In genomic region chr18:27797484-27797883, GRCh38 we compare ENCODE assay signal across 15 cellular contexts.
A peak's percentile ranks its signal among the peaks of the same experiment; 100 is the strongest.
DNase-seq lines count a peak whose midpoint lies in the region; ATAC-seq and TF ChIP-seq lines count a peak whose summit lies in the region.
"Had no signal": no experiment of that assay in that cellular context is flagged by ENCODE, and none has a peak within 500 bp of the region (broad histone marks: within the 10 kb centered on the region; RNA-seq: fewer than 3 reads in every experiment).

No MANE protein-coding gene starts in this region.

- CTCF ChIA-PET in WTC11 (lab: Charles Lee) = no interaction called here

- H3K36me3 ChIP-seq in ACC112 (ENCODE audit: insufficient read depth, low read length) (no peaks in the 10 kb centered on the region), aorta (ENCODE audit: control insufficient read depth in 1 of 2, insufficient read depth in 2 of 2, low read length in 1 of 2) (no peaks in the 10 kb centered on the region)
- H3K36me3 ChIP-seq: BLaER1 treated with 17β-estradiol and CSF1 and Interleukin-3, amounts not matched to agents 10 nM and 100 nM had no signal

- H3K27me3 ChIP-seq in ACC112 (ENCODE audit: insufficient read depth, low read length) (no peaks in the 10 kb centered on the region), aorta (ENCODE audit: control insufficient read depth in 1 of 2, insufficient read depth in 2 of 2, low read length in 1 of 2) (no peaks in the 10 kb centered on the region)
- H3K27me3 ChIP-seq: BLaER1 treated with 17β-estradiol and CSF1 and Interleukin-3, amounts not matched to agents 10 nM and 100 nM had no signal

- H2AFZ ChIP-seq in ACC112 (ENCODE audit: low read length, unreplicated experiment) = peak overlapping the region; percentile 59

- H3K27ac Mint-ChIP-seq in WTC11 (peak overlapping the region; percentile 46; the same call in 1 of the 2 replicates), T-helper 17 cell (no peak overlapping the region)
- no peak overlapping the region for H3K27ac Mint-ChIP-seq in stimulated activated naive CD8-positive, alpha-beta T cell treated with anti-CD3 and anti-CD28 coated beads, Interleukin-15, amount 100 ng/mL, for 72 hours

- no peaks in the 10 kb centered on the region; the same call in 1 of the 2 replicates for H3K27me3 Mint-ChIP-seq in WTC11 (ENCODE audit: low read depth)
- H3K27me3 Mint-ChIP-seq in T-helper 17 cell = no peaks in the 10 kb centered on the region
- no peaks in the 10 kb centered on the region for H3K27me3 Mint-ChIP-seq in stimulated activated naive CD8-positive, alpha-beta T cell treated with anti-CD3 and anti-CD28 coated beads, Interleukin-15, amount 100 ng/mL, for 72 hours

- no peak overlapping the region for H3K4me3 ChIP-seq in ACC112 (ENCODE audit: low read depth, low read length)
- H3K4me3 ChIP-seq in aorta (ENCODE audit: low read length in 2 of 2) = no peak overlapping the region
- H3K4me3 ChIP-seq: BLaER1 treated with 17β-estradiol and CSF1 and Interleukin-3, amounts not matched to agents 10 nM and 100 nM had no signal

- intact Hi-C loops in aorta (cut with DNase I) = no loop called here

- H3K36me3 Mint-ChIP-seq in WTC11 = no peaks in the 10 kb centered on the region
- no peaks in the 10 kb centered on the region for H3K36me3 Mint-ChIP-seq in T-helper 17 cell (ENCODE audit: low read depth)

- no peak overlapping the region for H3K27ac ChIP-seq in ACC112 (ENCODE audit: low read depth, low read length)
- H3K27ac ChIP-seq in aorta (ENCODE audit: low read depth in 1 of 2, low read length in 2 of 2) = no peak overlapping the region
- H3K27ac ChIP-seq: 22Rv1; BLaER1 treated with 17β-estradiol and CSF1 and Interleukin-3, amounts not matched to agents 10 nM and 100 nM had no signal

- no peaks in the 10 kb centered on the region for H3K79me2 ChIP-seq in ACC112 (ENCODE audit: control insufficient read depth, insufficient read depth, low read length, unreplicated experiment)

- 7 to 9% methylated on average over 1 of the region's 1 CpG for WGBS in aorta, 2 donors

- peak; percentile 81 for ATAC-seq in GM19035 (IDR thresholded peaks at IDR 0.05; ENCODE audit: unreplicated experiment)
- ATAC-seq in HG03066 (IDR thresholded peaks at IDR 0.05; ENCODE audit: low read depth, unreplicated experiment) = peak; percentile 73
- ATAC-seq in WTC11 = no peak
- no peak for ATAC-seq in aorta (ENCODE audit: low FRiP score)
- no peak for ATAC-seq in T-helper 17 cell
- no peak for ATAC-seq in stimulated activated naive CD8-positive, alpha-beta T cell treated with anti-CD3 and anti-CD28 coated beads, Interleukin-15, amount 100 ng/mL, for 72 hours
- ATAC-seq: HepG2 had no signal

- H3K4me1 ChIP-seq in ACC112 (ENCODE audit: control insufficient read depth, insufficient read depth, low read length, unreplicated experiment) = peaks cover 6% of the 10 kb centered on the region
- no peaks in the 10 kb centered on the region for H3K4me1 ChIP-seq in aorta (ENCODE audit: control insufficient read depth in 1 of 2, insufficient read depth in 2 of 2, low read length in 2 of 2)
- H3K4me1 ChIP-seq: BLaER1 treated with 17β-estradiol and CSF1 and Interleukin-3, amounts not matched to agents 10 nM and 100 nM had no signal

- POLR2A ChIA-PET in WTC11 (lab: Charles Lee) = no interaction called here

- H3K9me3 Mint-ChIP-seq in WTC11 = no peaks in the 10 kb centered on the region
- H3K9me3 Mint-ChIP-seq in stimulated activated naive CD8-positive, alpha-beta T cell treated with anti-CD3 and anti-CD28 coated beads, Interleukin-15, amount 100 ng/mL, for 72 hours = no peaks in the 10 kb centered on the region

- DNase-seq in WTC11 (ENCODE audit: low spot score) (no peak), NCI-H2196 (lab: John Stamatoyannopoulos, UW; ENCODE audit: unreplicated experiment) (no peak), aorta (no peak), T-helper 17 cell (no peak)
- DNase-seq in stimulated activated naive CD8-positive, alpha-beta T cell treated with anti-CD3 and anti-CD28 coated beads, Interleukin-15, amount 100 ng/mL, for 72 hours = no peak
- DNase-seq: DMS 273 treated with DMSO at 0.1 percent for 48 hours, HCEC 1CT, NCI-H187 treated with DMSO at 0.1 percent for 48 hours, NCI-H510A treated with DMSO at 0.1 percent for 48 hours had no signal

- TF ChIP-seq CTCF in WTC11 (IDR thresholded peaks at IDR 0.05) = no peak

- no peaks in the 10 kb centered on the region for H3K9me3 ChIP-seq in aorta (ENCODE audit: control insufficient read depth, low read length)
- no peaks in the 10 kb centered on the region for H3K9me3 ChIP-seq in T-helper 17 cell (ENCODE audit: control insufficient read depth, low read length, poor library complexity, severe bottlenecking)
- H3K9me3 ChIP-seq: BLaER1 treated with 17β-estradiol and CSF1 and Interleukin-3, amounts not matched to agents 10 nM and 100 nM had no signal

- no peak overlapping the region for H3K4me3 Mint-ChIP-seq in WTC11
- no peak overlapping the region for H3K4me3 Mint-ChIP-seq in T-helper 17 cell
- H3K4me3 Mint-ChIP-seq in stimulated activated naive CD8-positive, alpha-beta T cell treated with anti-CD3 and anti-CD28 coated beads, Interleukin-15, amount 100 ng/mL, for 72 hours = no peak overlapping the region

- no peaks in the 10 kb centered on the region for H3K4me1 Mint-ChIP-seq in WTC11
- H3K4me1 Mint-ChIP-seq in T-helper 17 cell = no peaks in the 10 kb centered on the region
- H3K4me1 Mint-ChIP-seq in stimulated activated naive CD8-positive, alpha-beta T cell treated with anti-CD3 and anti-CD28 coated beads, Interleukin-15, amount 100 ng/mL, for 72 hours = no peaks in the 10 kb centered on the region

TF ChIP-seq in WTC11, 78 proteins besides CTCF, POLR2A, EP300 and RAD21:
- TF ChIP-seq ZNF416 (CRISPR knock-in tag; IDR thresholded peaks at IDR 0.05) (no peak), USF2 (CRISPR knock-in tag; IDR thresholded peaks at IDR 0.05) (no peak), TP53 (CRISPR knock-in tag; IDR thresholded peaks at IDR 0.05) (no peak), TEAD4 (CRISPR knock-in tag; IDR thresholded peaks at IDR 0.05) (no peak), ZNF425 (CRISPR knock-in tag; conservative IDR thresholded peaks at IDR 0.05) (no peak), SMAD3 (CRISPR knock-in tag; IDR thresholded peaks at IDR 0.05; ENCODE audit: borderline replicate concordance) (no peak)

Comparison
In these comparisons a context has a peak if more than half of its experiments do, and no peak if none do; other contexts are left out.
1. ATAC-seq: peak in GM19035 (single experiment) and HG03066 (single experiment); none in WTC11 (single experiment), aorta (single experiment), T-helper 17 cell (single experiment) and stimulated activated naive CD8-positive, alpha-beta T cell treated with anti-CD3 and anti-CD28 coated beads, Interleukin-15, amount 100 ng/mL, for 72 hours (single experiment).